Comparison of ENCODE assay signal across 1 cellular context in genomic region chr1:14039894-14040430, GRCh38.
TF ChIP-seq lines count a peak whose summit lies in the region.

No MANE protein-coding gene starts in this region.

TF ChIP-seq in H1, 55 proteins besides CTCF, POLR2A, EP300 and RAD21 (continued from another document):
- TF ChIP-seq RNF2 (IDR thresholded peaks at IDR 0.05; ENCODE audit: borderline replicate concordance, low read depth, low read length, missing control alignments, poor library complexity, severe bottlenecking): no peak
- no peak for TF ChIP-seq NANOG (IDR thresholded peaks at IDR 0.05; ENCODE audit: insufficient read depth, low read depth, low read length, poor library complexity, severe bottlenecking)
- no peak for TF ChIP-seq EZH2 (IDR thresholded peaks at IDR 0.05; ENCODE audit: low read depth, low read length, severe bottlenecking)
